ENCODE assay signal across 8 cellular contexts in the genomic region with DNA sequence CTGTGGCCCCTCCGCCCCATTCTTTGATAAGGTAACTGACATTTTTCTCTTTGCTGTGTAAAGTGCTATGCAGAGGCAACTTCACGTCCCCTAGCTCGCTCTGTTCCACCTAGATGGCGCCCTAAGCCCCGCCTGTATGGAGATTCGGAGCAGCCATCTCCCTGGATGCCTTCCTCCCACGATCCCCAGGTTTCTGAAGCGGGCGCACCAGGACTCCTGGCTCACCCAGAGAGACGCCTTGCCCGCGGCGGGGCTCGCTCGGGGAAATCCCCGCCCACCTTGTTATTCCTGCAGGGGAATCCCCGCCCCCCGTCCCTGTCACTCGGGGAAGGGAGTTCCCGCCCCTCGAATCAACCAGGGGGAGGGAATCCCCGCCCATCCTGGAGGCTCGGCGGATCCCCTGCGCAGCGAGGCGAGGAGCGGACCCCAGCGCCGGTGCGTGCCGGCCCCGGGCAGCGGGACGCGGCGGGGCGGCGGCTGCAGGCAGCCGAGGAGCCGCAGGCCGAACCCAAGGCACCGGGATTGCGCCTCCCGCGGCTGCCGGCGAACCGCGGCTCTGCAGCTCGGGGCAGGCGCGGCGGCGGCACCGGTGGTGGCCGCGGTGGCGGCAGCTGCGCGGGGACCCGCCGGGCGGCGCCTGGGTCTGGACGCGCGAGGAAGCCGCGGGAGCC.
DNase-seq lines count a peak whose midpoint lies in the region; ATAC-seq lines count a peak whose summit lies in the region.

PDZD2 (plus strand) TSS at position 384 of the 671 bp plus-strand sequence.

- peak; percentile 48 for ATAC-seq in HG03060 (IDR thresholded peaks at IDR 0.05; ENCODE audit: low read depth, unreplicated experiment)

- DNase-seq in SIG-M5 treated with dmso at 0.1 percent for 504 hours (lab: John Stamatoyannopoulos, UW; ENCODE audit: unreplicated experiment): peak; percentile 77
- no peak for DNase-seq in SIG-M5 (lab: John Stamatoyannopoulos, UW)
- DNase-seq in NCI-H2196 treated with DMSO at 0.1 percent for 48 hours (lab: John Stamatoyannopoulos, UW; ENCODE audit: unreplicated experiment): peak; percentile 56
- DNase-seq in activated CD4-positive, CD25-positive, alpha-beta regulatory T cell treated with anti-CD3 and anti-CD28 coated beads, Interleukin-2, amount 50 U/mL, for 16 hours (ENCODE audit: low read depth, low spot score): peak; percentile 28
- DNase-seq in central memory CD4-positive, alpha-beta T cell: peak; percentile 48
- peak; percentile 56 for DNase-seq in kidney glomerular epithelial cell (lab: John Stamatoyannopoulos, UW)
- DNase-seq in stimulated activated CD4-positive, alpha-beta T cell treated with anti-CD3 and anti-CD28 coated beads, Interleukin-1b, Interleukin-23, amount 100 ng/mL, for 1 hour (ENCODE audit: low read depth in 2 of 2): peak; percentile 18 to 72
